Comparison of ENCODE assay signal across 8 cellular contexts in the genomic region with DNA sequence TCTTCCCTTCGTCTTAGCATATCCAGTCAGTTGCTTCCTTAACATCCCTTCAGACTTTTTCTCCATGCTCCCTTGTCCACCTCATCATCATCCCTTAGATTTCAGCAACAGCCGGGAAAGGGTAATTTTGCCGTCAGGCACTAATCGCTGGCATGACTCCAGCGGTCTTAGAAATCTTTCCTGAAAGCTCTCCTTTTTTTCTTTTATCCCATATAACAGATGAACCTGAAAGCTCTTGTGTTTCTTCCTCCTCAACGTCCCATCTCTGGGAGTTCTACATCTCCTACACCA. TPM values are rescaled to one million over a fixed set of nuclear protein-coding genes. Genes with fewer than 3 reads are reported as not detected.
DNase-seq lines count a peak whose midpoint lies in the region; ATAC-seq and TF ChIP-seq lines count a peak whose summit lies in the region.

No MANE protein-coding gene starts in this region.

- peak; percentile 79 for DNase-seq in NCI-H82 (lab: John Stamatoyannopoulos, UW)
- no peak for DNase-seq in NCI-H82 treated with DMSO at 0.1 percent for 48 hours (lab: John Stamatoyannopoulos, UW; ENCODE audit: unreplicated experiment)
- DNase-seq in adrenal gland, result peak; percentile 37 to 82 (median 52)
- no peak for DNase-seq in kidney epithelial cell (ENCODE audit: low read depth)
- DNase-seq in tibial nerve (ENCODE audit: low spot score in 2 of 2), result peak in 1 of 2 donors; percentile 34
- DNase-seq in SW 1271 (lab: John Stamatoyannopoulos, UW), result no peak

- no peaks in the 10 kb centered on the region for H3K27me3 ChIP-seq in adrenal gland
- H3K27me3 ChIP-seq in kidney epithelial cell (ENCODE audit: control insufficient read depth, insufficient read depth, low read length), result no peaks in the 10 kb centered on the region
- no peaks in the 10 kb centered on the region for H3K27me3 ChIP-seq in tibial nerve

- peak overlapping the region in 1 of 4 donors; percentile 81 for H3K4me3 ChIP-seq in adrenal gland
- peak overlapping the region; percentile 41 for H3K4me3 ChIP-seq in kidney epithelial cell (ENCODE audit: low read depth, low read length)
- H3K4me3 ChIP-seq in tibial nerve, result peak overlapping the region; percentile 41 to 83 (median 68)

- WGBS in adrenal gland, 4 donors, result 18 to 27% (median 20%) methylated on average over 6 of the region's 6 CpGs
- 14 to 17% methylated on average over 6 of the region's 6 CpGs for WGBS in tibial nerve, 2 donors

- TF ChIP-seq EP300 in tibial nerve (IDR thresholded peaks at IDR 0.05), result no peak

- no peak for ATAC-seq in HG02588 (IDR thresholded peaks at IDR 0.05; ENCODE audit: unreplicated experiment)
- no peak for ATAC-seq in HG02884 (IDR thresholded peaks at IDR 0.05; ENCODE audit: unreplicated experiment)

- no peaks in the 10 kb centered on the region for H3K36me3 ChIP-seq in adrenal gland (replicated peaks in 1 of 2)
- H3K36me3 ChIP-seq in kidney epithelial cell (ENCODE audit: control insufficient read depth, insufficient read depth, low read length), result no peaks in the 10 kb centered on the region
- no peaks in the 10 kb centered on the region for H3K36me3 ChIP-seq in tibial nerve

- intact Hi-C loops in adrenal gland (cut with DNase I), result no loop called here

- H3K27ac ChIP-seq in adrenal gland (peak overlapping the region; percentile 95 to 100 (median 99)), tibial nerve (peak overlapping the region; percentile 95 to 100 (median 100))

- no peak for TF ChIP-seq POLR2A in adrenal gland (IDR thresholded peaks at IDR 0.05)
- TF ChIP-seq POLR2A in tibial nerve (IDR thresholded peaks at IDR 0.05), result no peak

- H3K9me3 ChIP-seq in adrenal gland (replicated peaks in 1 of 3) (no peaks in the 10 kb centered on the region), tibial nerve (no peaks in the 10 kb centered on the region)

- TF ChIP-seq CTCF in adrenal gland (IDR thresholded peaks at IDR 0.05) (no peak), kidney epithelial cell (IDR thresholded peaks at IDR 0.05; ENCODE audit: insufficient read depth, low read length, poor library complexity, severe bottlenecking) (no peak), tibial nerve (IDR thresholded peaks at IDR 0.05) (no peak)

- peaks cover 9 to 15% of the 10 kb centered on the region in 2 donors for H3K4me1 ChIP-seq in adrenal gland (replicated peaks in 1 of 2)
- H3K4me1 ChIP-seq in tibial nerve, result peaks cover 0 to 22% (median 12%) of the 10 kb centered on the region in 4 donors

RNA-seq across cellular contexts. Expression of gene BOLA1, which starts 10.4 kb away (rescaled TPM):
- total RNA-seq in adrenal gland (10 to 100 TPM; 12.3 to 63.8 (median 31.9) TPM), kidney epithelial cell (17.7 and 27.9 TPM in 2 replicates), tibial nerve (10 to 100 TPM; 28.5 to 81.9 (median 57.8) TPM)
- 10 to 100 TPM; 12.2 to 50.2 (median 41.0) TPM for polyA plus RNA-seq in adrenal gland

RNA-seq across cellular contexts. Expression of gene SV2A, which starts 28.7 kb away (rescaled TPM):
- 10 to 100 TPM in 4 of 8 donors, 1 to 10 TPM in 4; 2.8 to 31.8 (median 9.1) TPM for total RNA-seq in adrenal gland
- polyA plus RNA-seq in adrenal gland, result 10 to 100 TPM; 11.1 to 24.1 (median 12.8) TPM
- 13.2 and 14.1 TPM in 2 replicates for total RNA-seq in kidney epithelial cell
- 1 to 10 TPM in 2 of 4 donors, under 1 TPM in 2; 0.66 to 2.7 (median 1.8) TPM for total RNA-seq in tibial nerve

RNA-seq across cellular contexts. Expression of gene SF3B4, which starts 38.7 kb away (rescaled TPM):
- total RNA-seq in adrenal gland (10 to 100 TPM; 10.2 to 59.3 (median 35.5) TPM), kidney epithelial cell (33.1 and 42.2 TPM in 2 replicates), tibial nerve (10 to 100 TPM in 2 of 4 donors, 1 to 10 TPM in 2; 6.3 to 14.3 (median 9.7) TPM)
- polyA plus RNA-seq in adrenal gland, result 10 to 100 TPM; 41.0 to 83.6 (median 57.5) TPM

RNA-seq across cellular contexts. Expression of gene MTMR11, which starts 47.7 kb away (rescaled TPM):
- 10 to 100 TPM; 21.6 to 70.6 (median 40.2) TPM for total RNA-seq in adrenal gland
- 10 to 100 TPM; 52.6 to 70.0 (median 60.2) TPM for polyA plus RNA-seq in adrenal gland
- 14.1 and 27.9 TPM in 2 replicates for total RNA-seq in kidney epithelial cell
- total RNA-seq in tibial nerve, result 10 to 100 TPM; 10.3 to 21.4 (median 13.6) TPM

Comparison
In these comparisons a context has a peak if more than half of its experiments do, and no peak if none do; other contexts are left out.
1. DNase-seq: peak in NCI-H82 (single experiment) and adrenal gland (7 of 7); none in NCI-H82 treated with DMSO at 0.1 percent for 48 hours (single experiment), kidney epithelial cell (single experiment) and SW 1271 (0 of 2).